ENCODE assay signal across 9 cellular contexts in the genomic region with DNA sequence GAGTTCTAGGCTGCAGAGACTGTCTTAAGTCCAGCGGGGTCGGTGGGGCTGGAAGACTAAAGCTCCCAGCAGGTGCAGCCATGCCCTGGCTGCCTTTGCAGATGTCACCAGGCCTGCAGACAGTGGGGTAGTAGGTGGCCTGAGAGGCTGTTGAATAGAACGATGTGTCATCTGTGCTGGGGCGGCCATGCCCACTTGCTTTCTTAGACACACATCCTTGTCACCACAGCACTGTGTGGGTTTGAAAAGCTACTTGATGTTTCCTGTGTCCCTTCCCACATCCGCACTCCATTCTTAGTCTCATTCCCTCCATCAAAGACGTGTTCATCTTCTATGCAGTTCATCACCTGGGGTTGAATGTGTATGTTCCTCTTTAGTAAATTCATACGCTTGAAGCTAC.
A peak's percentile ranks its signal among the peaks of the same experiment; 100 is the strongest.
DNase-seq lines count a peak whose midpoint lies in the region; ATAC-seq, FAIRE-seq and TF ChIP-seq lines count a peak whose summit lies in the region.
"Had no signal": no experiment of that assay in that cellular context is flagged by ENCODE, and none has a peak within 500 bp of the region (broad histone marks: within the 10 kb centered on the region; RNA-seq: fewer than 3 reads in every experiment).

No MANE protein-coding gene starts in this region.

- H3K4me1 Mint-ChIP-seq in brain, result peaks cover 53% of the 10 kb centered on the region
- no peaks in the 10 kb centered on the region for H3K4me1 Mint-ChIP-seq in Calu3 (ENCODE audit: low read depth, unreplicated experiment)
- H3K4me1 Mint-ChIP-seq: B cell had no signal

- ATAC-seq in heart right ventricle (no peak), GM19467 (IDR thresholded peaks at IDR 0.05; ENCODE audit: unreplicated experiment) (no peak)

- H3K9me3 Mint-ChIP-seq in brain (peaks cover 10 to 31% (median 14%) of the 10 kb centered on the region in 5 experiments), Calu3 (ENCODE audit: low read depth, unreplicated experiment) (no peaks in the 10 kb centered on the region)

- H3K4me3 Mint-ChIP-seq in brain, result no peak overlapping the region
- H3K4me3 Mint-ChIP-seq in Calu3 (ENCODE audit: low read depth, unreplicated experiment), result no peak overlapping the region
- H3K4me3 Mint-ChIP-seq: B cell had no signal

- H3K4me1 ChIP-seq in cardiac muscle cell (ENCODE audit: low read depth) (no peaks in the 10 kb centered on the region), heart right ventricle (peaks cover 3 to 37% (median 19%) of the 10 kb centered on the region in 9 donors), uterus (no peaks in the 10 kb centered on the region)

- H3K4me3 ChIP-seq in cardiac muscle cell, result no peak overlapping the region
- H3K4me3 ChIP-seq in heart right ventricle, result no peak overlapping the region
- no peak overlapping the region for H3K4me3 ChIP-seq in uterus

- intact Hi-C loops in heart right ventricle (cut with DNase I) (no loop called here), uterus (cut with DNase I; ENCODE audit: low total_unique reads) (no loop called here), Calu3 (cut with micrococcal nuclease; ENCODE audit: unreplicated experiment) (no loop called here)

- CTCF ChIA-PET in Calu3 (lab: Charles Lee), result no interaction called here

- H3K36me3 Mint-ChIP-seq in brain, result peaks cover 68% of the 10 kb centered on the region
- H3K36me3 Mint-ChIP-seq in Calu3 (ENCODE audit: insufficient read depth, unreplicated experiment), result peaks cover 7% of the 10 kb centered on the region

- WGBS in heart right ventricle, 2 donors, result 86 to 87% methylated on average over 7 of the region's 7 CpGs

- H3K27ac ChIP-seq in cardiac muscle cell (peak overlapping the region; percentile 56), heart right ventricle (peak overlapping the region in 5 of 10 donors; percentile 31 to 71 (median 57)), uterus (peak overlapping the region; percentile 39 to 44)

- no peak for FAIRE-seq in D721Med (lab: Jason Lieb, UNC)

- peak overlapping the region; percentile 56 to 94 (median 81) for H3K27ac Mint-ChIP-seq in brain
- H3K27ac Mint-ChIP-seq in Calu3 (ENCODE audit: unreplicated experiment), result no peak overlapping the region
- H3K27ac Mint-ChIP-seq: B cell had no signal

- TF ChIP-seq CTCF in cardiac muscle cell (IDR thresholded peaks at IDR 0.05; ENCODE audit: low read depth, low read length) (no peak), heart right ventricle (IDR thresholded peaks at IDR 0.05) (no peak), brain (conservative IDR thresholded peaks at IDR 0.05) (no peak), uterus (IDR thresholded peaks at IDR 0.05) (no peak), D721Med (IDR thresholded peaks at IDR 0.05; ENCODE audit: insufficient read depth, missing control alignments) (no peak), Calu3 (IDR thresholded peaks at IDR 0.05; ENCODE audit: unreplicated experiment) (no peak)

- no peak for TF ChIP-seq POLR2A in uterus (IDR thresholded peaks at IDR 0.05)

- no TSS peak for BruUV-seq in Calu3 (replicated peaks; lab: Mats Ljungman, UMichigan)

- H3K36me3 ChIP-seq in cardiac muscle cell, result no peaks in the 10 kb centered on the region
- H3K36me3 ChIP-seq in heart right ventricle, result no peaks in the 10 kb centered on the region
- no peaks in the 10 kb centered on the region for H3K36me3 ChIP-seq in uterus

- DNase-seq in cardiac muscle cell (ENCODE audit: low read depth in 1 of 2, low spot score in 1 of 2) (no peak), heart right ventricle (no peak), occipital lobe (lab: John Stamatoyannopoulos, UW) (peak; percentile 36), uterus (no peak), D721Med (ENCODE audit: insufficient read length, low spot score) (no peak), Calu3 (no peak)

- H3K9me3 ChIP-seq in cardiac muscle cell (ENCODE audit: low read depth), result no peaks in the 10 kb centered on the region
- H3K9me3 ChIP-seq in heart right ventricle, result peaks cover 0 to 14% (median 0%) of the 10 kb centered on the region in 11 donors
- no peaks in the 10 kb centered on the region for H3K9me3 ChIP-seq in uterus

- H3K27me3 Mint-ChIP-seq in brain (no peaks in the 10 kb centered on the region), Calu3 (ENCODE audit: unreplicated experiment) (no peaks in the 10 kb centered on the region)

- H3K27me3 ChIP-seq in cardiac muscle cell (no peaks in the 10 kb centered on the region), heart right ventricle (no peaks in the 10 kb centered on the region), uterus (no peaks in the 10 kb centered on the region)
